In genomic region chr9:37784291-37784639, GRCh38 we compare ENCODE assay signal across 8 cellular contexts. TPM values are rescaled to one million over a fixed set of nuclear protein-coding genes. Genes with fewer than 3 reads are reported as not detected.
DNase-seq lines count a peak whose midpoint lies in the region; ATAC-seq and TF ChIP-seq lines count a peak whose summit lies in the region.

No MANE protein-coding gene starts in this region.

- no peak for DNase-seq in brain microvascular endothelial cell
- no peak for DNase-seq in mesothelial cell of epicardium (ENCODE audit: low spot score in 2 of 2, unreplicated experiment in 2 of 2)
- DNase-seq in NCI-H345 treated with DMSO at 0.1 percent for 48 hours (lab: John Stamatoyannopoulos, UW; ENCODE audit: unreplicated experiment): no peak
- no peak for DNase-seq in HuH-7.5 (ENCODE audit: low spot score)
- DNase-seq in central memory CD4-positive, alpha-beta T cell: no peak

- ATAC-seq in HG02973 (IDR thresholded peaks at IDR 0.05; ENCODE audit: unreplicated experiment): peak; percentile 2
- no peak for ATAC-seq in HG03196 (IDR thresholded peaks at IDR 0.05; ENCODE audit: unreplicated experiment)

- peak overlapping the region; percentile 98 for H3K27ac Mint-ChIP-seq in mesothelial cell of epicardium

- H3K4me3 Mint-ChIP-seq in mesothelial cell of epicardium: peak overlapping the region; percentile 98

- peaks cover 40% of the 10 kb centered on the region for H3K79me2 ChIP-seq in ACC112 (ENCODE audit: control insufficient read depth, insufficient read depth, low read length, unreplicated experiment)

- H3K4me3 ChIP-seq in ACC112 (ENCODE audit: low read depth, low read length) (peak overlapping the region; percentile 89), brain microvascular endothelial cell (ENCODE audit: low read depth, low read length) (peak overlapping the region; percentile 93)

- peaks cover 12% of the 10 kb centered on the region for H3K36me3 Mint-ChIP-seq in mesothelial cell of epicardium

- peaks cover 29% of the 10 kb centered on the region for H3K4me1 ChIP-seq in ACC112 (ENCODE audit: control insufficient read depth, insufficient read depth, low read length, unreplicated experiment)

- peak overlapping the region; percentile 99 for H2AFZ ChIP-seq in ACC112 (ENCODE audit: low read length, unreplicated experiment)

- H3K27me3 ChIP-seq in ACC112 (ENCODE audit: insufficient read depth, low read length) (no peaks in the 10 kb centered on the region), brain microvascular endothelial cell (replicated peaks) (no peaks in the 10 kb centered on the region)

- H3K9me3 Mint-ChIP-seq in mesothelial cell of epicardium: no peaks in the 10 kb centered on the region

- H3K27ac ChIP-seq in ACC112 (ENCODE audit: low read depth, low read length) (peak overlapping the region; percentile 54), brain microvascular endothelial cell (peak overlapping the region; percentile 59)

- H3K36me3 ChIP-seq in ACC112 (ENCODE audit: insufficient read depth, low read length): peaks cover 30% of the 10 kb centered on the region
- H3K36me3 ChIP-seq in brain microvascular endothelial cell (replicated peaks): peaks cover 27% of the 10 kb centered on the region

- in situ Hi-C loops in brain microvascular endothelial cell (cut with HindIII; ENCODE audit: low pct_ligation_motif_present, low sequenced_read_pairs): no loop called here

- H3K4me1 Mint-ChIP-seq in mesothelial cell of epicardium: peaks cover 19% of the 10 kb centered on the region

- H3K27me3 Mint-ChIP-seq in mesothelial cell of epicardium (ENCODE audit: low read depth): no peaks in the 10 kb centered on the region

- no peak for TF ChIP-seq CTCF in brain microvascular endothelial cell (IDR thresholded peaks at IDR 0.05; ENCODE audit: low read depth, low read length, missing control alignments)
- TF ChIP-seq CTCF in mesothelial cell of epicardium (IDR thresholded peaks at IDR 0.05; ENCODE audit: unreplicated experiment): no peak

RNA-seq across cellular contexts. Expression of gene EXOSC3, which starts 0.6 kb away (rescaled TPM):
- total RNA-seq in mesothelial cell of epicardium: 37.6 to 49.1 TPM (median 38.8 TPM) in 3 replicates

RNA-seq across cellular contexts. Expression of gene DCAF10, which starts 16.3 kb away (rescaled TPM):
- 30.9 to 32.8 TPM (median 31.4 TPM) in 3 replicates for total RNA-seq in mesothelial cell of epicardium

RNA-seq across cellular contexts. Expression of gene TRMT10B, which starts 30.7 kb away (rescaled TPM):
- 10.1 to 11.3 TPM (median 11.0 TPM) in 3 replicates for total RNA-seq in mesothelial cell of epicardium
